In the genomic region with DNA sequence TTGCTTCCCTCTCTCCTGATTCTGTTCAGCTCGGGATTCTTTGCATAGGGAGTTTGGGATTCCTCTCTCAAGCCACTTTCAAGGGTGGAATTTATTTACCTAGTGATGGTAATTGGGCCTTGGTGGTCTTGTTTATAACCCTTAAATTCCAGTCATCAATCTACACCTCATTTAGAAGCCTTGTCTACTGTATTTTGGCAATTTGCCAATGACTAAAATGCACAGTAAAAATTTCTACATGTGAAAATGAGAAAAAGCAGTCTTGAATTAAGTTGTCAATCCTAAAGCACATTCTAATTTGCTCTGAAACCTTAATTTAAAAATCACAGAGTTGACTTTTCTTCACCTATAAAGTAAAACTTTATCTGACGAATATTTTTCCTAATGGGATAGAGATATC, we compare ENCODE assay signal across 2 cellular contexts.
TF ChIP-seq lines count a peak whose summit lies in the region.

No MANE protein-coding gene starts in this region.

TF ChIP-seq in SK-N-SH treated with all-trans-retinoic acid at 6 μM for 48 hours, 23 proteins besides CTCF, POLR2A, EP300 and RAD21 (continued from another document):
- TF ChIP-seq, protein P1, sequence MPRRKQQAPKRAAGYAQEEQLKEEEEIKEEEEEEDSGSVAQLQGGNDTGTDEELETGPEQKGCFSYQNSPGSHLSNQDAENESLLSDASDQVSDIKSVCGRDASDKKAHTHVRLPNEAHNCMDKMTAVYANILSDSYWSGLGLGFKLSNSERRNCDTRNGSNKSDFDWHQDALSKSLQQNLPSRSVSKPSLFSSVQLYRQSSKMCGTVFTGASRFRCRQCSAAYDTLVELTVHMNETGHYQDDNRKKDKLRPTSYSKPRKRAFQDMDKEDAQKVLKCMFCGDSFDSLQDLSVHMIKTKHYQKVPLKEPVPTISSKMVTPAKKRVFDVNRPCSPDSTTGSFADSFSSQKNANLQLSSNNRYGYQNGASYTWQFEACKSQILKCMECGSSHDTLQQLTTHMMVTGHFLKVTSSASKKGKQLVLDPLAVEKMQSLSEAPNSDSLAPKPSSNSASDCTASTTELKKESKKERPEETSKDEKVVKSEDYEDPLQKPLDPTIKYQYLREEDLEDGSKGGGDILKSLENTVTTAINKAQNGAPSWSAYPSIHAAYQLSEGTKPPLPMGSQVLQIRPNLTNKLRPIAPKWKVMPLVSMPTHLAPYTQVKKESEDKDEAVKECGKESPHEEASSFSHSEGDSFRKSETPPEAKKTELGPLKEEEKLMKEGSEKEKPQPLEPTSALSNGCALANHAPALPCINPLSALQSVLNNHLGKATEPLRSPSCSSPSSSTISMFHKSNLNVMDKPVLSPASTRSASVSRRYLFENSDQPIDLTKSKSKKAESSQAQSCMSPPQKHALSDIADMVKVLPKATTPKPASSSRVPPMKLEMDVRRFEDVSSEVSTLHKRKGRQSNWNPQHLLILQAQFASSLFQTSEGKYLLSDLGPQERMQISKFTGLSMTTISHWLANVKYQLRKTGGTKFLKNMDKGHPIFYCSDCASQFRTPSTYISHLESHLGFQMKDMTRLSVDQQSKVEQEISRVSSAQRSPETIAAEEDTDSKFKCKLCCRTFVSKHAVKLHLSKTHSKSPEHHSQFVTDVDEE (CRISPR knock-in tag; IDR thresholded peaks at IDR 0.05) = no peak
- TF ChIP-seq ZFP30 (CRISPR knock-in tag; IDR thresholded peaks at IDR 0.05) (no peak), ZNF565 (CRISPR knock-in tag; conservative IDR thresholded peaks at IDR 0.05; ENCODE audit: low read depth) (no peak), ZNF8 (CRISPR knock-in tag; IDR thresholded peaks at IDR 0.05) (no peak), ZFP3 (CRISPR knock-in tag; IDR thresholded peaks at IDR 0.05) (no peak), TOX (CRISPR knock-in tag; IDR thresholded peaks at IDR 0.05; ENCODE audit: borderline replicate concordance) (no peak), CSDC2 (CRISPR knock-in tag; IDR thresholded peaks at IDR 0.05) (no peak)

TF ChIP-seq in K562, 482 proteins besides CTCF, POLR2A, EP300 and RAD21 (continued from another document):
- TF ChIP-seq, protein P2, sequence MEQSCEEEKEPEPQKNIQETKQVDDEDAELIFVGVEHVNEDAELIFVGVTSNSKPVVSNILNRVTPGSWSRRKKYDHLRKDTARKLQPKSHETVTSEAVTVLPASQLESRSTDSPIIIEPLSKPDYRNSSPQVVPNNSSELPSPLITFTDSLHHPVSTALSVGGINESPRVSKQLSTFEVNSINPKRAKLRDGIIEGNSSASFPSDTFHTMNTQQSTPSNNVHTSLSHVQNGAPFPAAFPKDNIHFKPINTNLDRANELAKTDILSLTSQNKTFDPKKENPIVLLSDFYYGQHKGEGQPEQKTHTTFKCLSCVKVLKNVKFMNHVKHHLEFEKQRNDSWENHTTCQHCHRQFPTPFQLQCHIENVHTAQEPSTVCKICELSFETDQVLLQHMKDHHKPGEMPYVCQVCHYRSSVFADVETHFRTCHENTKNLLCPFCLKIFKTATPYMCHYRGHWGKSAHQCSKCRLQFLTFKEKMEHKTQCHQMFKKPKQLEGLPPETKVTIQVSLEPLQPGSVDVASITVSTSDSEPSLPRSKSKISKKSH (CRISPR knock-in tag; IDR thresholded peaks at IDR 0.05) = no peak
- peak; percentile 93 for TF ChIP-seq NFIC (IDR thresholded peaks at IDR 0.05)
